In genomic region chr20:51687071-51687470, GRCh38 we compare ENCODE assay signal across 14 cellular contexts.
DNase-seq lines count a peak whose midpoint lies in the region; FAIRE-seq and TF ChIP-seq lines count a peak whose summit lies in the region.
"Had no signal": no experiment of that assay in that cellular context is flagged by ENCODE, and none has a peak within 500 bp of the region (broad histone marks: within the 10 kb centered on the region; RNA-seq: fewer than 3 reads in every experiment).

No MANE protein-coding gene starts in this region.

- CTCF ChIA-PET in activated naive CD4-positive, alpha-beta T cell treated with anti-CD3 and anti-CD28 coated beads for 36 hours (lab: Charles Lee), result no interaction called here

- peaks cover 27% of the 10 kb centered on the region for H3K4me1 Mint-ChIP-seq in osteocyte (ENCODE audit: unreplicated experiment)
- H3K4me1 Mint-ChIP-seq in activated naive CD4-positive, alpha-beta T cell treated with anti-CD3 and anti-CD28 coated beads for 36 hours (ENCODE audit: low read depth), result no peaks in the 10 kb centered on the region

- intact Hi-C loops in activated naive CD4-positive, alpha-beta T cell treated with anti-CD3 and anti-CD28 coated beads for 36 hours (cut with micrococcal nuclease), result no loop called here

- TF ChIP-seq POLR2A in H54 (IDR thresholded peaks at IDR 0.05; ENCODE audit: low read depth, low read length), result no peak

- no peaks in the 10 kb centered on the region for H3K27me3 Mint-ChIP-seq in osteocyte (ENCODE audit: unreplicated experiment)
- no peaks in the 10 kb centered on the region for H3K27me3 Mint-ChIP-seq in activated naive CD4-positive, alpha-beta T cell treated with anti-CD3 and anti-CD28 coated beads for 36 hours (ENCODE audit: low read depth)

- no peak overlapping the region for H3K4me3 Mint-ChIP-seq in osteocyte (ENCODE audit: unreplicated experiment)
- no peak overlapping the region for H3K4me3 Mint-ChIP-seq in activated naive CD4-positive, alpha-beta T cell treated with anti-CD3 and anti-CD28 coated beads for 36 hours
- H3K4me3 Mint-ChIP-seq: neural progenitor cell had no signal

- peaks cover 33% of the 10 kb centered on the region for H3K36me3 Mint-ChIP-seq in osteocyte (ENCODE audit: unreplicated experiment)
- H3K36me3 Mint-ChIP-seq in activated naive CD4-positive, alpha-beta T cell treated with anti-CD3 and anti-CD28 coated beads for 36 hours (ENCODE audit: low read depth), result no peaks in the 10 kb centered on the region

- no peak for FAIRE-seq in H54 (lab: Jason Lieb, UNC)

- peak; percentile 86 for DNase-seq in H54 (ENCODE audit: insufficient read length, low spot score)
- peak; percentile 58 for DNase-seq in RKO (ENCODE audit: low spot score)
- DNase-seq in epithelial cell of esophagus (ENCODE audit: low read depth), result peak; percentile 72
- DNase-seq in osteocyte (ENCODE audit: extremely low spot score, unreplicated experiment), result no peak
- no peak for DNase-seq in activated naive CD4-positive, alpha-beta T cell treated with anti-CD3 and anti-CD28 coated beads for 36 hours
- no peak for DNase-seq in COR-L47 (lab: John Stamatoyannopoulos, UW)
- DNase-seq in DMS53 treated with DMSO at 0.1 percent for 48 hours (lab: John Stamatoyannopoulos, UW; ENCODE audit: unreplicated experiment), result no peak
- DNase-seq in NCI-H187 treated with DMSO at 0.1 percent for 48 hours (lab: John Stamatoyannopoulos, UW), result no peak
- DNase-seq: esophagus squamous epithelium; kidney glomerular epithelial cell; NCI-H1694; stimulated activated naive CD8-positive, alpha-beta T cell treated with anti-CD3 and anti-CD28 coated beads, Interleukin-15, Interleukin-2, amounts not matched to agents 100 U/mL and 50 U/mL, for 24 hours; T-helper 9 cell had no signal

- H3K9me3 Mint-ChIP-seq in osteocyte (ENCODE audit: unreplicated experiment), result no peaks in the 10 kb centered on the region
- H3K9me3 Mint-ChIP-seq in activated naive CD4-positive, alpha-beta T cell treated with anti-CD3 and anti-CD28 coated beads for 36 hours, result no peaks in the 10 kb centered on the region
- H3K9me3 Mint-ChIP-seq: neural progenitor cell had no signal

- peak overlapping the region; percentile 64 for H3K27ac Mint-ChIP-seq in osteocyte (ENCODE audit: unreplicated experiment)
- H3K27ac Mint-ChIP-seq in activated naive CD4-positive, alpha-beta T cell treated with anti-CD3 and anti-CD28 coated beads for 36 hours, result no peak overlapping the region
- H3K27ac Mint-ChIP-seq: neural progenitor cell had no signal

- no peak overlapping the region for H3K4me3 ChIP-seq in epithelial cell of esophagus (ENCODE audit: low read length)
- H3K4me3 ChIP-seq: esophagus squamous epithelium, neural progenitor cell had no signal

- no peak for TF ChIP-seq CTCF in epithelial cell of esophagus (IDR thresholded peaks at IDR 0.05; ENCODE audit: insufficient read depth, low read depth, low read length, missing control alignments)
- TF ChIP-seq CTCF in osteocyte (IDR thresholded peaks at IDR 0.05), result no peak

Comparison
In these comparisons a context has a peak if more than half of its experiments do, and no peak if none do; other contexts are left out.
1. DNase-seq: peak in H54 (single experiment), RKO (single experiment) and epithelial cell of esophagus (single experiment); none in osteocyte (single experiment), activated naive CD4-positive, alpha-beta T cell treated with anti-CD3 and anti-CD28 coated beads for 36 hours (single experiment), COR-L47 (single experiment), DMS53 treated with DMSO at 0.1 percent for 48 hours (single experiment) and NCI-H187 treated with DMSO at 0.1 percent for 48 hours (single experiment).